ENCODE assay signal across 25 cellular contexts in genomic region chr1:81678779-81679178, GRCh38.
A peak's percentile ranks its signal among the peaks of the same experiment; 100 is the strongest.
DNase-seq lines count a peak whose midpoint lies in the region; ATAC-seq and TF ChIP-seq lines count a peak whose summit lies in the region.
"Had no signal": no experiment of that assay in that cellular context is flagged by ENCODE, and none has a peak within 500 bp of the region (broad histone marks: within the 10 kb centered on the region; RNA-seq: fewer than 3 reads in every experiment).

No MANE protein-coding gene starts in this region.

- DNase-seq in WTC11 (ENCODE audit: low spot score), result no peak
- peak; percentile 42 for DNase-seq in fibroblast of villous mesenchyme (ENCODE audit: low read depth)
- no peak for DNase-seq in suprapubic skin (ENCODE audit: low spot score in 2 of 2)
- no peak for DNase-seq in NCI-H524 treated with DMSO at 0.1 percent for 48 hours (lab: John Stamatoyannopoulos, UW)
- DNase-seq in SIG-M5 treated with dmso at 0.1 percent for 504 hours (lab: John Stamatoyannopoulos, UW; ENCODE audit: unreplicated experiment), result no peak
- DNase-seq: activated CD4-positive, alpha-beta T cell treated with anti-CD3 and anti-CD28 coated beads, Interleukin-2, amount 10 ng/mL, durations not matched to agents 24 days and 14 days; activated gamma-delta T cell; activated naive CD8-positive, alpha-beta T cell treated with anti-CD3 and anti-CD28 coated beads, Interleukin-2, amount 10 ng/mL, durations not matched to agents 7 days and 5 days; activated T-cell treated with anti-CD3 and anti-CD28 coated beads, Interleukin-2, amount 50 U/mL, for 1 hour; dermis blood vessel endothelial cell; islet precursor cell; naive thymus-derived CD8-positive, alpha-beta T cell; NCI-H2029 treated with DMSO at 0.1 percent for 48 hours; retina; Right ventricle myocardium superior; stimulated activated CD4-positive, alpha-beta T cell treated with anti-CD3 and anti-CD28 coated beads, Interleukin-2, amount 100 ng/mL, for 24 hours; upper lobe of left lung; WERI-Rb-1 had no signal

- peak overlapping the region; percentile 6 for H3K27ac Mint-ChIP-seq in WTC11
- H3K27ac Mint-ChIP-seq: activated CD4-positive, alpha-beta T cell treated with anti-CD3 and anti-CD28 coated beads, Interleukin-2, amount 10 ng/mL, durations not matched to agents 24 days and 14 days; activated naive CD8-positive, alpha-beta T cell treated with anti-CD3 and anti-CD28 coated beads, Interleukin-2, amount 10 ng/mL, durations not matched to agents 7 days and 5 days; CD14-positive monocyte; IgD-negative memory B cell; naive thymus-derived CD8-positive, alpha-beta T cell had no signal

- H3K4me1 ChIP-seq in suprapubic skin, result peaks cover 39% of the 10 kb centered on the region

- H3K4me3 ChIP-seq in fibroblast of villous mesenchyme (ENCODE audit: low read depth, low read length), result no peak overlapping the region
- no peak overlapping the region for H3K4me3 ChIP-seq in suprapubic skin
- H3K4me3 ChIP-seq: ascending aorta, skin epidermis, upper lobe of left lung had no signal

- H3K27ac ChIP-seq in suprapubic skin, result peak overlapping the region; percentile 65
- H3K27ac ChIP-seq: ascending aorta, upper lobe of left lung, WERI-Rb-1 had no signal

- no peaks in the 10 kb centered on the region for H3K9me3 ChIP-seq in suprapubic skin
- H3K9me3 ChIP-seq: ascending aorta, upper lobe of left lung had no signal

- H3K36me3 ChIP-seq in suprapubic skin, result no peaks in the 10 kb centered on the region
- H3K36me3 ChIP-seq: ascending aorta, upper lobe of left lung, WERI-Rb-1 had no signal

- no peak for TF ChIP-seq RAD21 in Ishikawa (IDR thresholded peaks at IDR 0.05; ENCODE audit: low read depth)

- H3K27me3 ChIP-seq in suprapubic skin, result no peaks in the 10 kb centered on the region
- H3K27me3 ChIP-seq: ascending aorta, upper lobe of left lung had no signal

- no peaks in the 10 kb centered on the region for H3K27me3 Mint-ChIP-seq in WTC11 (ENCODE audit: low read depth)
- H3K27me3 Mint-ChIP-seq: activated CD4-positive, alpha-beta T cell treated with anti-CD3 and anti-CD28 coated beads, Interleukin-2, amount 10 ng/mL, durations not matched to agents 24 days and 14 days; activated naive CD8-positive, alpha-beta T cell treated with anti-CD3 and anti-CD28 coated beads, Interleukin-2, amount 10 ng/mL, durations not matched to agents 7 days and 5 days; central memory CD8-positive, alpha-beta T cell; IgD-negative memory B cell had no signal

- H3K9me3 Mint-ChIP-seq in WTC11, result no peaks in the 10 kb centered on the region
- H3K9me3 Mint-ChIP-seq: activated CD4-positive, alpha-beta T cell treated with anti-CD3 and anti-CD28 coated beads, Interleukin-2, amount 10 ng/mL, durations not matched to agents 24 days and 14 days; IgD-negative memory B cell had no signal

- H3K36me3 Mint-ChIP-seq in WTC11, result no peaks in the 10 kb centered on the region
- H3K36me3 Mint-ChIP-seq: activated naive CD8-positive, alpha-beta T cell treated with anti-CD3 and anti-CD28 coated beads, Interleukin-2, amount 10 ng/mL, durations not matched to agents 7 days and 5 days; CD14-positive monocyte; IgD-negative memory B cell; naive thymus-derived CD8-positive, alpha-beta T cell had no signal

- H3K4me3 Mint-ChIP-seq in WTC11, result no peak overlapping the region
- H3K4me3 Mint-ChIP-seq: activated CD4-positive, alpha-beta T cell treated with anti-CD3 and anti-CD28 coated beads, Interleukin-2, amount 10 ng/mL, durations not matched to agents 24 days and 14 days; activated naive CD8-positive, alpha-beta T cell treated with anti-CD3 and anti-CD28 coated beads, Interleukin-2, amount 10 ng/mL, durations not matched to agents 7 days and 5 days; CD14-positive monocyte; central memory CD8-positive, alpha-beta T cell; IgD-negative memory B cell; naive thymus-derived CD8-positive, alpha-beta T cell had no signal

- ATAC-seq in WTC11 (no peak), HG02981 (IDR thresholded peaks at IDR 0.05; ENCODE audit: unreplicated experiment) (no peak)
- ATAC-seq: naive thymus-derived CD8-positive, alpha-beta T cell had no signal

- CTCF ChIA-PET in WTC11 (lab: Charles Lee), result no interaction called here

- peaks cover 61% of the 10 kb centered on the region for H3K4me1 Mint-ChIP-seq in WTC11
- H3K4me1 Mint-ChIP-seq: activated CD4-positive, alpha-beta T cell treated with anti-CD3 and anti-CD28 coated beads, Interleukin-2, amount 10 ng/mL, durations not matched to agents 24 days and 14 days; activated naive CD8-positive, alpha-beta T cell treated with anti-CD3 and anti-CD28 coated beads, Interleukin-2, amount 10 ng/mL, durations not matched to agents 7 days and 5 days; CD14-positive monocyte; central memory CD8-positive, alpha-beta T cell; naive thymus-derived CD8-positive, alpha-beta T cell had no signal

- TF ChIP-seq CTCF in WTC11 (IDR thresholded peaks at IDR 0.05) (no peak), fibroblast of villous mesenchyme (IDR thresholded peaks at IDR 0.05; ENCODE audit: insufficient read depth, low read depth, low read length) (no peak), suprapubic skin (IDR thresholded peaks at IDR 0.05) (no peak)

- POLR2A ChIA-PET in WTC11 (lab: Charles Lee), result no interaction called here

- no peak for TF ChIP-seq POLR2A in suprapubic skin (IDR thresholded peaks at IDR 0.05)

- TF ChIP-seq EP300 in Ishikawa (IDR thresholded peaks at IDR 0.05; ENCODE audit: borderline replicate concordance) (peak; percentile 36; the same call in 1 of the 2 replicates), suprapubic skin (IDR thresholded peaks at IDR 0.05) (no peak)

- 60% methylated on average over 3 of the region's 3 CpGs for WGBS in suprapubic skin

TF ChIP-seq in Ishikawa, 13 proteins besides CTCF, POLR2A, EP300 and RAD21:
- no peak for TF ChIP-seq FOXM1 (IDR thresholded peaks at IDR 0.05; ENCODE audit: borderline replicate concordance, low read depth)
- TF ChIP-seq NFIC (IDR thresholded peaks at IDR 0.05), result no peak; the same call in 1 of the 2 replicates
- TF ChIP-seq CEBPB (IDR thresholded peaks at IDR 0.05), result peak; percentile 65
- TF ChIP-seq TEAD4 (IDR thresholded peaks at IDR 0.05), result peak; percentile 9; the same call in 1 of the 2 replicates
- TF ChIP-seq ZBTB7A (IDR thresholded peaks at IDR 0.05; ENCODE audit: low read depth), result no peak
- no peak for TF ChIP-seq REST (IDR thresholded peaks at IDR 0.05; ENCODE audit: low read depth)

TF ChIP-seq in WTC11, 78 proteins besides CTCF, POLR2A, EP300 and RAD21 (continues in another document):
- TF ChIP-seq STAT6 (CRISPR knock-in tag; conservative IDR thresholded peaks at IDR 0.05; ENCODE audit: low read depth) (no peak), ZNF138 (CRISPR knock-in tag; conservative IDR thresholded peaks at IDR 0.05) (no peak), FOXP1 (CRISPR knock-in tag; IDR thresholded peaks at IDR 0.05; ENCODE audit: borderline replicate concordance) (no peak), PRRX2 (CRISPR knock-in tag; IDR thresholded peaks at IDR 0.05) (no peak), NR2C2 (CRISPR knock-in tag; IDR thresholded peaks at IDR 0.05) (no peak), SP1 (CRISPR knock-in tag; conservative IDR thresholded peaks at IDR 0.05) (no peak), AFF4 (CRISPR knock-in tag; IDR thresholded peaks at IDR 0.05; ENCODE audit: borderline replicate concordance) (no peak), EMX1 (CRISPR knock-in tag; IDR thresholded peaks at IDR 0.05) (no peak)
